Comparison of ENCODE assay signal across 7 cellular contexts in genomic region chr19:2491130-2491801, GRCh38. TPM values are rescaled to one million over a fixed set of nuclear protein-coding genes. Genes with fewer than 3 reads are reported as not detected.
DNase-seq lines count a peak whose midpoint lies in the region; TF ChIP-seq lines count a peak whose summit lies in the region.

No MANE protein-coding gene starts in this region.

- H3K27ac ChIP-seq in transverse colon = peak overlapping the region; percentile 36 to 79 (median 68)

- intact Hi-C loops in transverse colon (cut with DNase I; ENCODE audit: low total_unique reads) = no loop called here

- TF ChIP-seq CTCF in fibroblast of villous mesenchyme (IDR thresholded peaks at IDR 0.05; ENCODE audit: insufficient read depth, low read depth, low read length) = no peak
- no peak for TF ChIP-seq CTCF in transverse colon (IDR thresholded peaks at IDR 0.05)
- no peak for TF ChIP-seq CTCF in endothelial cell (IDR thresholded peaks at IDR 0.05; ENCODE audit: unreplicated experiment)

- peaks cover 3% of the 10 kb centered on the region for H3K4me1 Mint-ChIP-seq in endothelial cell (ENCODE audit: unreplicated experiment)

- H3K36me3 ChIP-seq in transverse colon = no peaks in the 10 kb centered on the region

- no peaks in the 10 kb centered on the region for H3K9me3 Mint-ChIP-seq in endothelial cell (ENCODE audit: unreplicated experiment)

- WGBS in transverse colon (ENCODE audit: low coverage in 1 of 2), 2 donors = 25 to 38% methylated on average over 5 to 22 of the region's 23 CpGs

- H3K4me3 Mint-ChIP-seq in endothelial cell (ENCODE audit: unreplicated experiment) = no peak overlapping the region

- in situ Hi-C loops in transverse colon (cut with MboI; ENCODE audit: low pct_ligation_motif_present in 1 of 4, low pct_unique_long_range_greater_than_20kb in 1 of 4, low sequenced_read_pairs in 3 of 4) = loop anchor here in 1 of 4 donors (10.0 kb wide), 1 partner anchor 54 kb away; no protein-coding TSS in a partner anchor
- in situ Hi-C loops in G401 (cut with HindIII; ENCODE audit: low sequenced_read_pairs) = no loop called here

- H3K27me3 Mint-ChIP-seq in endothelial cell (ENCODE audit: unreplicated experiment) = peaks cover 17% of the 10 kb centered on the region

- H3K27ac Mint-ChIP-seq in endothelial cell (ENCODE audit: unreplicated experiment) = no peak overlapping the region

- peaks cover 8% of the 10 kb centered on the region for H3K27me3 ChIP-seq in transverse colon

- peak; percentile 67 for TF ChIP-seq EP300 in transverse colon (IDR thresholded peaks at IDR 0.05; ENCODE audit: low read depth)

- DNase-seq in HPDE6-E6E7 (ENCODE audit: extremely low spot score) (peak; percentile 58), RKO (ENCODE audit: low spot score) (peak; percentile 54), fibroblast of villous mesenchyme (ENCODE audit: low read depth) (peak; percentile 87), transverse colon (peak; percentile 96), medulla oblongata (ENCODE audit: extremely low spot score) (no peak), G401 (ENCODE audit: low spot score) (no peak), endothelial cell (ENCODE audit: low spot score) (no peak)

- no peak for TF ChIP-seq POLR2A in transverse colon (IDR thresholded peaks at IDR 0.05)

- H3K4me1 ChIP-seq in transverse colon = peaks cover 28 to 65% (median 55%) of the 10 kb centered on the region in 4 donors

- no peaks in the 10 kb centered on the region for H3K9me3 ChIP-seq in transverse colon

- H3K36me3 Mint-ChIP-seq in endothelial cell (ENCODE audit: low read depth, unreplicated experiment) = no peaks in the 10 kb centered on the region

- no peak overlapping the region for H3K4me3 ChIP-seq in fibroblast of villous mesenchyme (ENCODE audit: low read depth, low read length)
- H3K4me3 ChIP-seq in transverse colon = no peak overlapping the region

RNA-seq across cellular contexts. Expression of gene GADD45B, which starts 15.3 kb away (rescaled TPM):
- total RNA-seq in fibroblast of villous mesenchyme (54.8 and 70.9 TPM in 2 replicates), transverse colon (100 to 1,000 TPM in 3 of 4 donors, 10 to 100 TPM in 1; 59.0 to 280 (median 167) TPM), endothelial cell (ENCODE audit: unreplicated experiment) (1.2 TPM)
- total RNA-seq in G401 (2014; rRNA removed; shearing (Covaris generic)) = 39.5 and 44.2 TPM in 2 replicates

RNA-seq across cellular contexts. Expression of gene LMNB2, which starts 34.5 kb away (rescaled TPM):
- total RNA-seq in fibroblast of villous mesenchyme (58.6 and 92.0 TPM in 2 replicates), transverse colon (10 to 100 TPM; 10.8 to 23.9 (median 17.8) TPM), endothelial cell (ENCODE audit: unreplicated experiment) (49.6 TPM)
- total RNA-seq in G401 (2014; rRNA removed; shearing (Covaris generic)) = 216 and 321 TPM in 2 replicates

Comparison
In these comparisons a context has a peak if more than half of its experiments do, and no peak if none do; other contexts are left out.
1. DNase-seq: peak in HPDE6-E6E7 (single experiment), RKO (single experiment), fibroblast of villous mesenchyme (single experiment) and transverse colon (single experiment); none in medulla oblongata (single experiment), G401 (single experiment) and endothelial cell (single experiment).
2. RNA of gene GADD45B, which starts 15.3 kb away (total RNA-seq): 59.0 to 280 TPM in transverse colon, 54.8 to 70.9 TPM in fibroblast of villous mesenchyme and 39.5 to 44.2 TPM in G401; 1.2 TPM in endothelial cell (single experiment); every median in the first group is over 10 times any median in the second.